30 cellular contexts compared by ENCODE assay signal in the genomic region with DNA sequence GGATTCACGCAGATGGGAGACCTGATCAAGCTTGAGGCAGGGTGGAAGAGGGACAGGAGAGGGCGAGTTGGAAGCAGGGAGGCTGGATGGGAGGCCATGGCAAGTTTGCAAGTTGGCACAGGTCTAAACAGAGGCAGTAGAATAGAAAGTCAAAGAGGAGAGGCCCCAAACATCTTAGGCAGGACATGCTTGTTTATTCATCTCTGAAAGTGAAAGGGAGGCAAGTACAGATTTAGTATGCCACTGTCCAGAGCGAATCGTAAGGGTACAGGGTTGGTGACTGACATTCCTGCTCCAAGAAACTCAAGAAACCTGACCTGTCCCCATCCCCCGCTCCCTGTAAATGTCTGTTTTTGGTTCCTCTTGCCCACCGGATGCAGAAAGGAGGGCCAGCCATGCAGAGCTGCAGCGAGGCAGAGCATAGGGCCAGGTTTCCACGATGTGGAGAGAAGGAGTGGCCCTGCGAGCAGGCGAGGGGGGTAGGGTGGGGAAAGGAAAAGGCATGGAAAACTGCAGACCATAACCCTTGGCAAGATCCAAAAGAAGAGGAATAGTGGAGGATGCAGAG.
DNase-seq lines count a peak whose midpoint lies in the region; ATAC-seq and TF ChIP-seq lines count a peak whose summit lies in the region.
"Had no signal": no experiment of that assay in that cellular context is flagged by ENCODE, and none has a peak within 500 bp of the region (broad histone marks: within the 10 kb centered on the region; RNA-seq: fewer than 3 reads in every experiment).

No MANE protein-coding gene starts in this region.

- no peak for TF ChIP-seq CTCF in DOHH2 (IDR thresholded peaks at IDR 0.05; ENCODE audit: low read depth, low read length, poor library complexity, severe bottlenecking)

- H4K91ac ChIP-seq in trophoblast cell (ENCODE audit: low read depth, low read length) = no peak overlapping the region

- DNase-seq in left kidney (ENCODE audit: low read depth, low spot score) = peak; percentile 87
- DNase-seq in stimulated activated naive B cell treated with anti-CD40 and anti-IgM and Interleukin-4, amounts not matched to agents 10 μg/mL and 1 μg/mL and 100 μg/mL, for 72 hours = no peak
- no peak for DNase-seq in activated naive CD4-positive, alpha-beta T cell (lab: John Stamatoyannopoulos, UW)
- DNase-seq in trophoblast cell = no peak
- DNase-seq: activated CD4-positive, alpha-beta T cell treated with anti-CD3 and anti-CD28 coated beads for 36 hours; activated CD8-positive, alpha-beta memory T cell treated with anti-CD3 and anti-CD28 coated beads, Interleukin-2, amount 50 U/mL, for 48 hours; activated CD8-positive, alpha-beta T cell treated with anti-CD3 and anti-CD28 coated beads for 36 hours; activated naive CD4-positive, alpha-beta T cell treated with anti-CD3 and anti-CD28 coated beads, Interleukin-2, amount 10 ng/mL, durations not matched to agents 7 days and 5 days; body of pancreas; COR-L47; HCEC 1CT; lower lobe of right lung; mucosa of descending colon; MV-4-11; NCI-H1436; NCI-H2081 treated with DMSO at 0.1 percent for 48 hours; NCI-H226; NCI-H526 treated with DMSO at 0.1 percent for 48 hours; NK-92 treated with Interleukin-12 subunit alpha and Interleukin-12 subunit beta, amount 100 ng/mL, for 24 hours; Peyer's patch; SIG-M5; stimulated activated naive CD4-positive, alpha-beta T cell treated with Interleukin-2 at 50 U/mL for 16 hours; testis had no signal

- no peaks in the 10 kb centered on the region for H3K79me1 ChIP-seq in trophoblast cell (ENCODE audit: low read length)

- no peak overlapping the region for H2BK5ac ChIP-seq in trophoblast cell (ENCODE audit: low read depth, low read length, poor library complexity)

- H4K8ac ChIP-seq in trophoblast cell (ENCODE audit: low read depth, low read length) = no peak overlapping the region

- H4K20me1 ChIP-seq in DOHH2 (ENCODE audit: control insufficient read depth, insufficient read depth, low read depth, low read length) = no peaks in the 10 kb centered on the region

- H3K4ac ChIP-seq in trophoblast cell (ENCODE audit: low read depth, low read length) = no peak overlapping the region

- H3K4me3 ChIP-seq in DOHH2 (ENCODE audit: low read length) (peak overlapping the region; percentile 45), trophoblast cell (ENCODE audit: low read depth, low read length) (no peak overlapping the region)
- H3K4me3 ChIP-seq: adrenal gland, body of pancreas, lower lobe of right lung, mucosa of descending colon, Peyer's patch, testis had no signal

- H3K4me1 Mint-ChIP-seq in IgD-negative memory B cell = peaks cover 25 to 38% (median 34%) of the 10 kb centered on the region in 3 donors
- peaks cover 30 to 34% of the 10 kb centered on the region in 2 donors for H3K4me1 Mint-ChIP-seq in stimulated activated naive B cell treated with anti-CD40 and anti-IgM and Interleukin-4, amounts not matched to agents 10 μg/mL and 1 μg/mL and 100 μg/mL, for 72 hours
- H3K4me1 Mint-ChIP-seq: activated CD4-positive, alpha-beta T cell treated with anti-CD3 and anti-CD28 coated beads for 36 hours; activated naive CD4-positive, alpha-beta T cell treated with anti-CD3 and anti-CD28 coated beads, Interleukin-2, amount 10 ng/mL, durations not matched to agents 7 days and 5 days had no signal

- H3K4me1 ChIP-seq in DOHH2 (ENCODE audit: control insufficient read depth, low read length) (peaks cover 62% of the 10 kb centered on the region), trophoblast cell (ENCODE audit: control insufficient read depth in 1 of 2, insufficient read depth in 2 of 2, low read length in 2 of 2) (peaks cover 2 to 10% of the 10 kb centered on the region in 2 experiments)
- H3K4me1 ChIP-seq: lower lobe of right lung, Peyer's patch, testis had no signal

- ATAC-seq in stimulated activated naive B cell treated with anti-CD40 and anti-IgM and Interleukin-4, amounts not matched to agents 10 μg/mL and 1 μg/mL and 100 μg/mL, for 72 hours (replicated peaks) = peak in 1 of 2 donors; percentile 49
- ATAC-seq in GM18519 (IDR thresholded peaks at IDR 0.05; ENCODE audit: low FRiP score, unreplicated experiment) = no peak
- ATAC-seq: activated CD4-positive, alpha-beta T cell treated with anti-CD3 and anti-CD28 coated beads for 36 hours; activated CD8-positive, alpha-beta T cell treated with anti-CD3 and anti-CD28 coated beads for 36 hours; body of pancreas; lower lobe of right lung; mucosa of descending colon; natural killer cell treated with Interleukin-12 subunit alpha and Interleukin-12 subunit beta and Interleukin-15 and Interleukin-18, amount 100 ng/mL, for 72 hours had no signal

- H3K27me3 ChIP-seq in DOHH2 (ENCODE audit: control insufficient read depth, low read length) (no peaks in the 10 kb centered on the region), trophoblast cell (ENCODE audit: insufficient read depth, low read length) (no peaks in the 10 kb centered on the region)
- H3K27me3 ChIP-seq: adrenal gland, body of pancreas, Peyer's patch, testis had no signal

- H3K4me2 ChIP-seq in DOHH2 (ENCODE audit: low read length) (peak overlapping the region; percentile 63), trophoblast cell (ENCODE audit: low read length) (no peak overlapping the region)

- H2BK12ac ChIP-seq in trophoblast cell (ENCODE audit: low read length) = no peak overlapping the region

- no peak overlapping the region for H2AK5ac ChIP-seq in trophoblast cell (ENCODE audit: low read length)

- no peak overlapping the region for H3K23ac ChIP-seq in trophoblast cell (ENCODE audit: low read length)

- no peak overlapping the region for H4K12ac ChIP-seq in trophoblast cell (ENCODE audit: low read depth, low read length)

- H3K79me2 ChIP-seq in DOHH2 (ENCODE audit: control insufficient read depth, low read length) = no peaks in the 10 kb centered on the region
- no peaks in the 10 kb centered on the region for H3K79me2 ChIP-seq in trophoblast cell (ENCODE audit: control insufficient read depth, insufficient read depth, low read length, poor library complexity)

- peak overlapping the region; percentile 7; the same call in 1 of the 2 replicates for H3K27ac ChIP-seq in DOHH2 (ENCODE audit: low read depth, low read length)
- no peak overlapping the region for H3K27ac ChIP-seq in trophoblast cell (ENCODE audit: low read depth, low read length)
- H3K27ac ChIP-seq: body of pancreas, lower lobe of right lung, Peyer's patch, testis had no signal

- peak overlapping the region; percentile 48 to 81 (median 52) for H3K4me3 Mint-ChIP-seq in IgD-negative memory B cell
- H3K4me3 Mint-ChIP-seq in stimulated activated naive B cell treated with anti-CD40 and anti-IgM and Interleukin-4, amounts not matched to agents 10 μg/mL and 1 μg/mL and 100 μg/mL, for 72 hours = no peak overlapping the region
- H3K4me3 Mint-ChIP-seq: activated CD4-positive, alpha-beta T cell treated with anti-CD3 and anti-CD28 coated beads for 36 hours; activated CD8-positive, alpha-beta T cell treated with anti-CD3 and anti-CD28 coated beads for 36 hours; activated naive CD4-positive, alpha-beta T cell treated with anti-CD3 and anti-CD28 coated beads, Interleukin-2, amount 10 ng/mL, durations not matched to agents 7 days and 5 days; activated T-helper 1 cell treated with anti-CD3 and anti-CD28 coated beads, Interleukin-12 subunit alpha, Interleukin-12 subunit beta, Interleukin-2, Interleukin-4 antibody, amounts not matched to agents 30 ng/mL and 10 ng/mL and 1 ng/mL, durations not matched to agents 14 hours and 24 hours and 36 hours; natural killer cell treated with Interleukin-12 subunit alpha and Interleukin-12 subunit beta and Interleukin-15 and Interleukin-18, amount 100 ng/mL, for 72 hours; T-helper 2 cell treated with Interferon-gamma antibody and Interleukin-4, amounts not matched to agents 5 μg/mL and 100 μg/mL, for 36 hours had no signal

- no peak overlapping the region for H3K27ac Mint-ChIP-seq in IgD-negative memory B cell
- H3K27ac Mint-ChIP-seq in stimulated activated naive B cell treated with anti-CD40 and anti-IgM and Interleukin-4, amounts not matched to agents 10 μg/mL and 1 μg/mL and 100 μg/mL, for 72 hours = peak overlapping the region; percentile 33
- H3K27ac Mint-ChIP-seq: activated CD4-positive, alpha-beta T cell treated with anti-CD3 and anti-CD28 coated beads for 36 hours; activated CD8-positive, alpha-beta T cell treated with anti-CD3 and anti-CD28 coated beads for 36 hours; activated naive CD4-positive, alpha-beta T cell treated with anti-CD3 and anti-CD28 coated beads, Interleukin-2, amount 10 ng/mL, durations not matched to agents 7 days and 5 days; activated T-helper 1 cell treated with anti-CD3 and anti-CD28 coated beads, Interleukin-12 subunit alpha, Interleukin-12 subunit beta, Interleukin-2, Interleukin-4 antibody, amounts not matched to agents 30 ng/mL and 10 ng/mL and 1 ng/mL, durations not matched to agents 14 hours and 24 hours and 36 hours; natural killer cell treated with Interleukin-12 subunit alpha and Interleukin-12 subunit beta and Interleukin-15 and Interleukin-18, amount 100 ng/mL, for 72 hours; T-helper 2 cell treated with Interferon-gamma antibody and Interleukin-4, amounts not matched to agents 5 μg/mL and 100 μg/mL, for 36 hours had no signal

- no peak overlapping the region for H3K18ac ChIP-seq in trophoblast cell (ENCODE audit: low read length)

- H3K9me3 ChIP-seq in DOHH2 (ENCODE audit: control insufficient read depth, insufficient read depth, low read length) (no peaks in the 10 kb centered on the region), trophoblast cell (ENCODE audit: insufficient read depth, low read depth, low read length) (no peaks in the 10 kb centered on the region)
- H3K9me3 ChIP-seq: adrenal gland, body of pancreas, lower lobe of right lung, mucosa of descending colon, Peyer's patch, testis had no signal

- WGBS in trophoblast cell (ENCODE audit: extremely low coverage, insufficient coverage, insufficient read length) = no CpG with 5 or more reads among the region's 10 CpGs

- H3K36me3 ChIP-seq in DOHH2 (ENCODE audit: control insufficient read depth, low read length) = no peaks in the 10 kb centered on the region
- no peaks in the 10 kb centered on the region for H3K36me3 ChIP-seq in trophoblast cell (ENCODE audit: control insufficient read depth in 1 of 2, insufficient read depth in 2 of 2, low read length in 2 of 2)
- H3K36me3 ChIP-seq: adrenal gland, lower lobe of right lung, Peyer's patch had no signal

- H3K36me3 Mint-ChIP-seq in IgD-negative memory B cell = no peaks in the 10 kb centered on the region
- no peaks in the 10 kb centered on the region for H3K36me3 Mint-ChIP-seq in stimulated activated naive B cell treated with anti-CD40 and anti-IgM and Interleukin-4, amounts not matched to agents 10 μg/mL and 1 μg/mL and 100 μg/mL, for 72 hours
- H3K36me3 Mint-ChIP-seq: activated naive CD4-positive, alpha-beta T cell treated with anti-CD3 and anti-CD28 coated beads, Interleukin-2, amount 10 ng/mL, durations not matched to agents 7 days and 5 days; natural killer cell treated with Interleukin-12 subunit alpha and Interleukin-12 subunit beta and Interleukin-15 and Interleukin-18, amount 100 ng/mL, for 72 hours had no signal

- 0 out of 2 replicates have a peak, but pooled peaks cover 2% of the 10 kb centered on the region for H3F3A ChIP-seq in DOHH2 (ENCODE audit: control insufficient read depth, insufficient read depth)

- H3K14ac ChIP-seq in trophoblast cell (ENCODE audit: low read length) = no peak overlapping the region

- no peaks in the 10 kb centered on the region for H3K9me3 Mint-ChIP-seq in IgD-negative memory B cell
- peaks cover 0 to 2% of the 10 kb centered on the region in 2 donors for H3K9me3 Mint-ChIP-seq in stimulated activated naive B cell treated with anti-CD40 and anti-IgM and Interleukin-4, amounts not matched to agents 10 μg/mL and 1 μg/mL and 100 μg/mL, for 72 hours
- H3K9me3 Mint-ChIP-seq: activated CD8-positive, alpha-beta T cell treated with anti-CD3 and anti-CD28 coated beads for 36 hours; activated naive CD4-positive, alpha-beta T cell treated with anti-CD3 and anti-CD28 coated beads, Interleukin-2, amount 10 ng/mL, durations not matched to agents 7 days and 5 days; activated T-helper 1 cell treated with anti-CD3 and anti-CD28 coated beads, Interleukin-12 subunit alpha, Interleukin-12 subunit beta, Interleukin-2, Interleukin-4 antibody, amounts not matched to agents 30 ng/mL and 10 ng/mL and 1 ng/mL, durations not matched to agents 14 hours and 24 hours and 36 hours; natural killer cell treated with Interleukin-12 subunit alpha and Interleukin-12 subunit beta and Interleukin-15 and Interleukin-18, amount 100 ng/mL, for 72 hours; T-helper 2 cell treated with Interferon-gamma antibody and Interleukin-4, amounts not matched to agents 5 μg/mL and 100 μg/mL, for 36 hours had no signal

- H3K9me2 ChIP-seq in DOHH2 (replicated peaks; ENCODE audit: control insufficient read depth, low read length) = no peaks in the 10 kb centered on the region

- H2BK120ac ChIP-seq in trophoblast cell (ENCODE audit: insufficient read depth, low read length, poor library complexity) = no peak overlapping the region

- peaks cover 2% of the 10 kb centered on the region for H3K27me3 Mint-ChIP-seq in IgD-negative memory B cell
- no peaks in the 10 kb centered on the region for H3K27me3 Mint-ChIP-seq in stimulated activated naive B cell treated with anti-CD40 and anti-IgM and Interleukin-4, amounts not matched to agents 10 μg/mL and 1 μg/mL and 100 μg/mL, for 72 hours

- H2AFZ ChIP-seq in trophoblast cell (ENCODE audit: insufficient read depth, low read length, poor library complexity) = no peak overlapping the region

- H3K9ac ChIP-seq in trophoblast cell (ENCODE audit: low read length) = no peak overlapping the region

Comparison
In these comparisons a context has a peak if more than half of its experiments do, and no peak if none do; other contexts are left out.
1. H3K4me3 Mint-ChIP-seq: peak in IgD-negative memory B cell (4 of 4); none in stimulated activated naive B cell treated with anti-CD40 and anti-IgM and Interleukin-4, amounts not matched to agents 10 μg/mL and 1 μg/mL and 100 μg/mL, for 72 hours (0 of 2).